In genomic region chr11:60863550-60864521, GRCh38 we compare ENCODE assay signal across 31 cellular contexts. TPM values are rescaled to one million over a fixed set of nuclear protein-coding genes. Genes with fewer than 3 reads are reported as not detected.
DNase-seq lines count a peak whose midpoint lies in the region; TF ChIP-seq lines count a peak whose summit lies in the region.
"Had no signal": no experiment of that assay in that cellular context is flagged by ENCODE, and none has a peak within 500 bp of the region (broad histone marks: within the 10 kb centered on the region; RNA-seq: fewer than 3 reads in every experiment).

No MANE protein-coding gene starts in this region.

- H3K4me3 ChIP-seq in spleen, result no peak overlapping the region
- H3K4me3 ChIP-seq: dorsolateral prefrontal cortex, uterus had no signal

- intact Hi-C loops in spleen (cut with DNase I; ENCODE audit: low total_unique reads), result no loop called here

- TF ChIP-seq CTCF in spleen (IDR thresholded peaks at IDR 0.05 in 8 of 11, conservative IDR thresholded peaks at IDR 0.05 in 3 of 11), result no peak

- no peaks in the 10 kb centered on the region for H3K27me3 Mint-ChIP-seq in activated naive CD4-positive, alpha-beta T cell treated with anti-CD3 and anti-CD28 coated beads, Interleukin-2, amount 50 U/mL, for 24 hours
- peaks cover 23% of the 10 kb centered on the region for H3K27me3 Mint-ChIP-seq in activated naive CD4-positive, alpha-beta T cell treated with anti-CD3 and anti-CD28 coated beads, Interleukin-2, amount 10 ng/mL, durations not matched to agents 7 days and 5 days
- H3K27me3 Mint-ChIP-seq in T-helper 2 cell treated with Interferon-gamma antibody and Interleukin-4, amounts not matched to agents 5 μg/mL and 100 μg/mL, for 36 hours (ENCODE audit: low read depth), result peaks cover 3% of the 10 kb centered on the region
- H3K27me3 Mint-ChIP-seq: activated naive CD8-positive, alpha-beta T cell treated with anti-CD3 and anti-CD28 coated beads for 36 hours had no signal

- H3K4me1 ChIP-seq in spleen, result peaks cover 0 to 1% (median 0%) of the 10 kb centered on the region in 6 donors
- H3K4me1 ChIP-seq: uterus had no signal

- CTCF ChIA-PET in activated naive CD4-positive, alpha-beta T cell treated with anti-CD3 and anti-CD28 coated beads, Interleukin-2, amount 10 ng/mL, durations not matched to agents 7 days and 5 days (lab: Charles Lee), result interaction anchor here (0.6 kb wide), 1 partner anchor 305 kb away, joined by 3 read pairs; no protein-coding TSS in a partner anchor

- peak overlapping the region; percentile 13 for H3K27ac Mint-ChIP-seq in activated naive CD4-positive, alpha-beta T cell treated with anti-CD3 and anti-CD28 coated beads, Interleukin-2, amount 50 U/mL, for 24 hours
- no peak overlapping the region for H3K27ac Mint-ChIP-seq in activated naive CD4-positive, alpha-beta T cell treated with anti-CD3 and anti-CD28 coated beads, Interleukin-2, amount 10 ng/mL, durations not matched to agents 7 days and 5 days
- H3K27ac Mint-ChIP-seq in T-helper 2 cell treated with Interferon-gamma antibody and Interleukin-4, amounts not matched to agents 5 μg/mL and 100 μg/mL, for 36 hours, result peak overlapping the region; percentile 42
- H3K27ac Mint-ChIP-seq: activated CD4-positive, alpha-beta T cell treated with anti-CD3 and anti-CD28 coated beads, Interleukin-2, amount 10 ng/mL, durations not matched to agents 7 days and 5 days; activated naive CD8-positive, alpha-beta T cell treated with anti-CD3 and anti-CD28 coated beads for 36 hours; immature natural killer cell; stimulated activated naive B cell treated with anti-CD40 and anti-IgM and Interleukin-4, amounts not matched to agents 10 μg/mL and 1 μg/mL and 100 μg/mL, for 72 hours; T-helper 1 cell treated with Interleukin-12 subunit alpha and Interleukin-12 subunit beta and Interleukin-4 antibody, amounts not matched to agents 30 μg/mL and 1 μg/mL, for 36 hours had no signal

- peaks cover 0 to 7% (median 0%) of the 10 kb centered on the region in 7 donors for H3K27me3 ChIP-seq in spleen (replicated peaks in 1 of 7)
- H3K27me3 ChIP-seq: dorsolateral prefrontal cortex, uterus had no signal

- peaks cover 6% of the 10 kb centered on the region for H3K4me1 Mint-ChIP-seq in activated naive CD4-positive, alpha-beta T cell treated with anti-CD3 and anti-CD28 coated beads, Interleukin-2, amount 50 U/mL, for 24 hours
- H3K4me1 Mint-ChIP-seq in activated naive CD4-positive, alpha-beta T cell treated with anti-CD3 and anti-CD28 coated beads, Interleukin-2, amount 10 ng/mL, durations not matched to agents 7 days and 5 days, result peaks cover 22% of the 10 kb centered on the region
- H3K4me1 Mint-ChIP-seq in T-helper 2 cell treated with Interferon-gamma antibody and Interleukin-4, amounts not matched to agents 5 μg/mL and 100 μg/mL, for 36 hours (ENCODE audit: low read depth), result peaks cover 54% of the 10 kb centered on the region

- H3K27ac ChIP-seq in spleen, result no peak overlapping the region
- H3K27ac ChIP-seq: dorsolateral prefrontal cortex, uterus had no signal

- H3K4me3 Mint-ChIP-seq in activated naive CD4-positive, alpha-beta T cell treated with anti-CD3 and anti-CD28 coated beads, Interleukin-2, amount 50 U/mL, for 24 hours, result no peak overlapping the region
- no peak overlapping the region for H3K4me3 Mint-ChIP-seq in activated naive CD4-positive, alpha-beta T cell treated with anti-CD3 and anti-CD28 coated beads, Interleukin-2, amount 10 ng/mL, durations not matched to agents 7 days and 5 days
- H3K4me3 Mint-ChIP-seq in T-helper 2 cell treated with Interferon-gamma antibody and Interleukin-4, amounts not matched to agents 5 μg/mL and 100 μg/mL, for 36 hours, result peak overlapping the region; percentile 4
- H3K4me3 Mint-ChIP-seq: activated CD4-positive, alpha-beta T cell treated with anti-CD3 and anti-CD28 coated beads, Interleukin-2, amount 10 ng/mL, durations not matched to agents 7 days and 5 days; activated naive CD8-positive, alpha-beta T cell treated with anti-CD3 and anti-CD28 coated beads for 36 hours; immature natural killer cell; naive B cell; stimulated activated naive B cell treated with anti-CD40 and anti-IgM and Interleukin-4, amounts not matched to agents 10 μg/mL and 1 μg/mL and 100 μg/mL, for 72 hours; T-helper 1 cell treated with Interleukin-12 subunit alpha and Interleukin-12 subunit beta and Interleukin-4 antibody, amounts not matched to agents 30 μg/mL and 1 μg/mL, for 36 hours had no signal

- H3K9me3 Mint-ChIP-seq in activated naive CD4-positive, alpha-beta T cell treated with anti-CD3 and anti-CD28 coated beads, Interleukin-2, amount 50 U/mL, for 24 hours, result no peaks in the 10 kb centered on the region
- H3K9me3 Mint-ChIP-seq in activated naive CD4-positive, alpha-beta T cell treated with anti-CD3 and anti-CD28 coated beads, Interleukin-2, amount 10 ng/mL, durations not matched to agents 7 days and 5 days, result no peaks in the 10 kb centered on the region
- no peaks in the 10 kb centered on the region for H3K9me3 Mint-ChIP-seq in T-helper 2 cell treated with Interferon-gamma antibody and Interleukin-4, amounts not matched to agents 5 μg/mL and 100 μg/mL, for 36 hours
- H3K9me3 Mint-ChIP-seq: activated CD4-positive, alpha-beta T cell treated with anti-CD3 and anti-CD28 coated beads, Interleukin-2, amount 10 ng/mL, durations not matched to agents 7 days and 5 days; activated naive CD8-positive, alpha-beta T cell treated with anti-CD3 and anti-CD28 coated beads for 36 hours; CD4-positive, alpha-beta memory T cell; immature natural killer cell; stimulated activated naive B cell treated with anti-CD40 and anti-IgM and Interleukin-4, amounts not matched to agents 10 μg/mL and 1 μg/mL and 100 μg/mL, for 72 hours; T-helper 1 cell treated with Interleukin-12 subunit alpha and Interleukin-12 subunit beta and Interleukin-4 antibody, amounts not matched to agents 30 μg/mL and 1 μg/mL, for 36 hours had no signal

- 80 to 87% (median 82%) methylated on average over 16 of the region's 16 CpGs for WGBS in spleen, 5 donors

- no peak for DNase-seq in activated naive CD4-positive, alpha-beta T cell treated with anti-CD3 and anti-CD28 coated beads, Interleukin-2, amount 10 ng/mL, durations not matched to agents 7 days and 5 days
- DNase-seq in T-helper 2 cell treated with Interferon-gamma antibody and Interleukin-4, amounts not matched to agents 5 μg/mL and 100 μg/mL, for 36 hours (ENCODE audit: low spot score), result no peak
- DNase-seq in left kidney (ENCODE audit: low read depth, low spot score) (peak; percentile 65), spleen (peak; percentile 28), amniotic stem cell (lab: John Stamatoyannopoulos, UW) (no peak)
- no peak for DNase-seq in stimulated activated CD4-positive, alpha-beta T cell treated with anti-CD3 and anti-CD28 coated beads, Interleukin-1b, Interleukin-23, amount 100 ng/mL, for 48 hours
- no peak for DNase-seq in stimulated activated CD4-positive, alpha-beta T cell treated with anti-CD3 and anti-CD28 coated beads, Interleukin-4, amount 100 ng/mL, for 4 hours
- DNase-seq: activated CD4-positive, alpha-beta T cell treated with anti-CD3 and anti-CD28 coated beads, Interleukin-2, amount 10 ng/mL, durations not matched to agents 7 days and 5 days; activated naive CD8-positive, alpha-beta T cell treated with anti-CD3 and anti-CD28 coated beads for 36 hours; CD4-positive, alpha-beta memory T cell; cerebellar nuclear complex; DMS 273 treated with DMSO at 0.1 percent for 48 hours; EL; GOT3; hypothalamus; immature natural killer cell; left colon; mesenchymal stem cell; naive B cell; NCI-H1048; NCI-H1694 treated with DMSO at 0.1 percent for 48 hours; SK-N-SH; stimulated activated naive B cell treated with anti-CD40 and anti-IgM and Interleukin-4, amounts not matched to agents 10 μg/mL and 1 μg/mL and 100 μg/mL, for 72 hours; uterus had no signal

- H3K9me3 ChIP-seq in spleen, result no peaks in the 10 kb centered on the region
- H3K9me3 ChIP-seq: SK-N-SH, uterus had no signal

- no peak for TF ChIP-seq POLR2A in spleen (IDR thresholded peaks at IDR 0.05)

- no peaks in the 10 kb centered on the region for H3K36me3 ChIP-seq in spleen
- H3K36me3 ChIP-seq: uterus had no signal

- H3K36me3 Mint-ChIP-seq in activated naive CD4-positive, alpha-beta T cell treated with anti-CD3 and anti-CD28 coated beads, Interleukin-2, amount 50 U/mL, for 24 hours, result no peaks in the 10 kb centered on the region
- no peaks in the 10 kb centered on the region for H3K36me3 Mint-ChIP-seq in activated naive CD4-positive, alpha-beta T cell treated with anti-CD3 and anti-CD28 coated beads, Interleukin-2, amount 10 ng/mL, durations not matched to agents 7 days and 5 days
- H3K36me3 Mint-ChIP-seq in T-helper 2 cell treated with Interferon-gamma antibody and Interleukin-4, amounts not matched to agents 5 μg/mL and 100 μg/mL, for 36 hours (ENCODE audit: low read depth), result no peaks in the 10 kb centered on the region
- H3K36me3 Mint-ChIP-seq: activated naive CD8-positive, alpha-beta T cell treated with anti-CD3 and anti-CD28 coated beads for 36 hours; CD4-positive, alpha-beta memory T cell; immature natural killer cell; naive B cell; stimulated activated naive B cell treated with anti-CD40 and anti-IgM and Interleukin-4, amounts not matched to agents 10 μg/mL and 1 μg/mL and 100 μg/mL, for 72 hours had no signal

RNA-seq across cellular contexts. Expression of gene ZP1, which starts 3.5 kb away (rescaled TPM):
- total RNA-seq in spleen, result not detected
- under 1 TPM in 2 of 3 donors, not detected in 1; 0.05 to 0.07 TPM for polyA plus RNA-seq in spleen
- total RNA-seq: activated CD4-positive, alpha-beta T cell treated with anti-CD3 and anti-CD28 coated beads, Interleukin-2, amount 10 ng/mL, durations not matched to agents 7 days and 5 days; activated naive CD8-positive, alpha-beta T cell treated with anti-CD3 and anti-CD28 coated beads for 36 hours; fibroblast of lung; NCI-H460; OCI-LY7; osteocyte; uterus had no signal
- polyA plus RNA-seq: immature natural killer cell, SK-N-SH had no signal

RNA-seq across cellular contexts. Expression of gene PTGDR2, which starts 8.1 kb away (rescaled TPM):
- 1 to 10 TPM in 1 of 7 donors, under 1 TPM in 5, not detected in 1; 0.16 to 1.1 (median 0.48) TPM for total RNA-seq in spleen
- under 1 TPM; 0.10 to 0.22 (median 0.14) TPM for polyA plus RNA-seq in spleen
- total RNA-seq: NCI-H460 had no signal

RNA-seq across cellular contexts. Expression of gene CCDC86, which starts 21.9 kb away (rescaled TPM):
- total RNA-seq in spleen, result 10 to 100 TPM in 6 of 7 donors, 1 to 10 TPM in 1; 8.3 to 21.6 (median 11.3) TPM
- 10 to 100 TPM in 2 of 3 donors, 1 to 10 TPM in 1; 7.6 to 15.4 (median 13.3) TPM for polyA plus RNA-seq in spleen

RNA-seq across cellular contexts. Expression of gene PRPF19, which starts 42.5 kb away (rescaled TPM):
- total RNA-seq in spleen, result 10 to 100 TPM; 58.7 to 81.1 (median 73.4) TPM
- 10 to 100 TPM; 65.2 to 76.7 (median 66.4) TPM for polyA plus RNA-seq in spleen

RNA-seq across cellular contexts. Expression of gene TMEM109, which starts 50.1 kb away (rescaled TPM):
- 100 to 1,000 TPM in 6 of 7 donors, 10 to 100 TPM in 1; 82.1 to 125 (median 109) TPM for total RNA-seq in spleen
- 10 to 100 TPM; 53.6 to 84.7 (median 84.5) TPM for polyA plus RNA-seq in spleen

Comparison
In these comparisons a context has a peak if more than half of its experiments do, and no peak if none do; other contexts are left out.
1. DNase-seq: peak in left kidney (single experiment) and spleen (single experiment); none in activated naive CD4-positive, alpha-beta T cell treated with anti-CD3 and anti-CD28 coated beads, Interleukin-2, amount 10 ng/mL, durations not matched to agents 7 days and 5 days (single experiment), T-helper 2 cell treated with Interferon-gamma antibody and Interleukin-4, amounts not matched to agents 5 μg/mL and 100 μg/mL, for 36 hours (single experiment), stimulated activated CD4-positive, alpha-beta T cell treated with anti-CD3 and anti-CD28 coated beads, Interleukin-1b, Interleukin-23, amount 100 ng/mL, for 48 hours (single experiment), stimulated activated CD4-positive, alpha-beta T cell treated with anti-CD3 and anti-CD28 coated beads, Interleukin-4, amount 100 ng/mL, for 4 hours (0 of 2) and amniotic stem cell (single experiment).